1 cellular context compared by ENCODE assay signal in genomic region chr22:20741634-20742581, GRCh38.
TF ChIP-seq lines count a peak whose summit lies in the region.

No MANE protein-coding gene starts in this region.

TF ChIP-seq in liver, 16 proteins besides CTCF, POLR2A, EP300 and RAD21 (continued from another document):
- TF ChIP-seq RXRA (IDR thresholded peaks at IDR 0.05): no peak
- no peak for TF ChIP-seq GABPA (IDR thresholded peaks at IDR 0.05 in 1 of 2, conservative IDR thresholded peaks at IDR 0.05 in 1 of 2)
- no peak for TF ChIP-seq TAF1 (conservative IDR thresholded peaks at IDR 0.05)
- no peak for TF ChIP-seq HNF4A (conservative IDR thresholded peaks at IDR 0.05)
- no peak for TF ChIP-seq HNF4G (IDR thresholded peaks at IDR 0.05)
- no peak for TF ChIP-seq ATF3 (IDR thresholded peaks at IDR 0.05)
- TF ChIP-seq REST (IDR thresholded peaks at IDR 0.05): no peak
- no peak for TF ChIP-seq SP1 (IDR thresholded peaks at IDR 0.05)
- no peak for TF ChIP-seq FOXA2 (IDR thresholded peaks at IDR 0.05)
- no peak for TF ChIP-seq FOXA1 (IDR thresholded peaks at IDR 0.05)
- no peak for TF ChIP-seq JUND (IDR thresholded peaks at IDR 0.05)
- TF ChIP-seq NR2F2 (IDR thresholded peaks at IDR 0.05): no peak
